ENCODE assay signal across 11 cellular contexts in genomic region chr7:100153713-100154519, GRCh38. TPM values are rescaled to one million over a fixed set of nuclear protein-coding genes. Genes with fewer than 3 reads are reported as not detected.
DNase-seq lines count a peak whose midpoint lies in the region; ATAC-seq and TF ChIP-seq lines count a peak whose summit lies in the region.
"Had no signal": no experiment of that assay in that cellular context is flagged by ENCODE, and none has a peak within 500 bp of the region (broad histone marks: within the 10 kb centered on the region; RNA-seq: fewer than 3 reads in every experiment).

No MANE protein-coding gene starts in this region.

- peak overlapping the region; percentile 32 to 91 (median 76) for H3K27ac Mint-ChIP-seq in CD14-positive monocyte
- H3K27ac Mint-ChIP-seq in activated naive CD8-positive, alpha-beta T cell = peak overlapping the region; percentile 66
- peak overlapping the region in 2 of 3 experiments; percentile 8 to 42 for H3K27ac Mint-ChIP-seq in nephron
- H3K27ac Mint-ChIP-seq in effector memory CD8-positive, alpha-beta T cell = no peak overlapping the region

- no peak for ATAC-seq in effector memory CD8-positive, alpha-beta T cell (replicated peaks)
- no peak for ATAC-seq in left lobe of liver
- ATAC-seq: lower lobe of right lung had no signal

- TF ChIP-seq CTCF in CD14-positive monocyte (IDR thresholded peaks at IDR 0.05) = no peak
- no peak for TF ChIP-seq CTCF in nephron (IDR thresholded peaks at IDR 0.05; ENCODE audit: unreplicated experiment in 3 of 3)
- TF ChIP-seq CTCF in spleen (IDR thresholded peaks at IDR 0.05 in 8 of 11, conservative IDR thresholded peaks at IDR 0.05 in 3 of 11) = no peak

- 79 to 90% (median 87%) methylated on average over 14 to 15 of the region's 15 CpGs for WGBS in spleen, 5 donors

- TF ChIP-seq POLR2A in spleen (IDR thresholded peaks at IDR 0.05) = no peak

- intact Hi-C loops in CD14-positive monocyte (cut with micrococcal nuclease) = no loop called here
- intact Hi-C loops in spleen (cut with DNase I; ENCODE audit: low total_unique reads) = no loop called here

- no peak overlapping the region for H3K4me3 ChIP-seq in spleen
- H3K4me3 ChIP-seq: lower lobe of right lung, MG63 had no signal

- peaks cover 0 to 72% (median 37%) of the 10 kb centered on the region in 6 donors for H3K36me3 ChIP-seq in spleen

- H3K36me3 Mint-ChIP-seq in CD14-positive monocyte (peaks cover 47 to 69% of the 10 kb centered on the region in 2 donors), nephron (ENCODE audit: low read depth) (peaks cover 27% of the 10 kb centered on the region)
- peaks cover 4% of the 10 kb centered on the region for H3K36me3 Mint-ChIP-seq in activated naive CD8-positive, alpha-beta T cell
- H3K36me3 Mint-ChIP-seq in effector memory CD8-positive, alpha-beta T cell (ENCODE audit: insufficient read depth) = peaks cover 52% of the 10 kb centered on the region

- DNase-seq in CD14-positive monocyte (ENCODE audit: low spot score) (no peak), HT-29 (ENCODE audit: low spot score) (peak; percentile 44), spleen (no peak), left lobe of liver (ENCODE audit: low spot score) (no peak)
- DNase-seq in effector memory CD8-positive, alpha-beta T cell = no peak
- no peak for DNase-seq in stimulated activated CD4-positive, alpha-beta T cell treated with anti-CD3 and anti-CD28 coated beads, Interleukin-1b, Interleukin-23, amount 100 ng/mL, for 48 hours
- DNase-seq: activated T-cell treated with anti-CD3 and anti-CD28 coated beads, Interleukin-2, amount 50 U/mL, for 1 hour; lower lobe of right lung; MG63 had no signal

- H3K27me3 ChIP-seq in spleen (replicated peaks in 1 of 7) = no peaks in the 10 kb centered on the region
- H3K27me3 ChIP-seq: MG63 had no signal

- H3K4me3 Mint-ChIP-seq in CD14-positive monocyte (no peak overlapping the region), nephron (peak overlapping the region in 2 of 3 experiments; percentile 19 to 43)
- H3K4me3 Mint-ChIP-seq in activated naive CD8-positive, alpha-beta T cell = no peak overlapping the region
- H3K4me3 Mint-ChIP-seq in effector memory CD8-positive, alpha-beta T cell = no peak overlapping the region

- peaks cover 0 to under 1% (median 0%) of the 10 kb centered on the region in 7 donors for H3K9me3 Mint-ChIP-seq in CD14-positive monocyte
- H3K9me3 Mint-ChIP-seq in activated naive CD8-positive, alpha-beta T cell (ENCODE audit: low read depth) = no peaks in the 10 kb centered on the region
- H3K9me3 Mint-ChIP-seq in nephron = no peaks in the 10 kb centered on the region
- no peaks in the 10 kb centered on the region for H3K9me3 Mint-ChIP-seq in effector memory CD8-positive, alpha-beta T cell

- peak overlapping the region in 3 of 8 donors; percentile 95 to 97 (median 97) for H3K27ac ChIP-seq in spleen
- H3K27ac ChIP-seq: lower lobe of right lung had no signal

- H3K4me1 Mint-ChIP-seq in CD14-positive monocyte (peaks cover 77% of the 10 kb centered on the region), nephron (peaks cover 20% of the 10 kb centered on the region)
- peaks cover 58% of the 10 kb centered on the region for H3K4me1 Mint-ChIP-seq in activated naive CD8-positive, alpha-beta T cell (ENCODE audit: low read depth)
- peaks cover 34 to 35% of the 10 kb centered on the region in 2 donors for H3K4me1 Mint-ChIP-seq in effector memory CD8-positive, alpha-beta T cell (ENCODE audit: low read depth in 2 of 2)

- H3K4me1 ChIP-seq in spleen = peaks cover 33 to 96% (median 84%) of the 10 kb centered on the region in 6 donors

- no peaks in the 10 kb centered on the region for H3K9me3 ChIP-seq in spleen
- H3K9me3 ChIP-seq: lower lobe of right lung, MG63 had no signal

- H3K27me3 Mint-ChIP-seq in CD14-positive monocyte (ENCODE audit: low read depth in 3 of 3) = peaks cover 0 to 1% (median 0%) of the 10 kb centered on the region in 3 donors
- H3K27me3 Mint-ChIP-seq in activated naive CD8-positive, alpha-beta T cell = no peaks in the 10 kb centered on the region
- no peaks in the 10 kb centered on the region for H3K27me3 Mint-ChIP-seq in nephron (ENCODE audit: low read depth)
- no peaks in the 10 kb centered on the region for H3K27me3 Mint-ChIP-seq in effector memory CD8-positive, alpha-beta T cell

RNA-seq across cellular contexts. Expression of gene TRAPPC14, which starts 4.6 kb away (rescaled TPM):
- 1 to 10 TPM; 1.0 to 1.6 TPM for polyA plus RNA-seq in CD14-positive monocyte
- total RNA-seq in HT-29 (2014; rRNA removed; shearing (Covaris generic)) = 22.5 and 27.8 TPM in 2 replicates
- total RNA-seq in spleen = 10 to 100 TPM; 33.0 to 68.7 (median 48.2) TPM
- 10 to 100 TPM; 33.0 to 54.5 (median 51.4) TPM for polyA plus RNA-seq in spleen
- total RNA-seq in left lobe of liver = 7.9 TPM

RNA-seq across cellular contexts. Expression of gene LAMTOR4, which starts 5.2 kb away (rescaled TPM):
- polyA plus RNA-seq in CD14-positive monocyte = 100 to 1,000 TPM; 621 to 754 TPM
- total RNA-seq in HT-29 (2014; rRNA removed; shearing (Covaris generic)) = 310 and 344 TPM in 2 replicates
- 100 to 1,000 TPM; 152 to 328 (median 187) TPM for total RNA-seq in spleen
- polyA plus RNA-seq in spleen = 100 to 1,000 TPM; 470 to 709 (median 574) TPM
- 40.9 TPM for total RNA-seq in left lobe of liver

RNA-seq across cellular contexts. Expression of gene GAL3ST4, which starts 14.5 kb away (rescaled TPM):
- polyA plus RNA-seq in CD14-positive monocyte = not detected
- total RNA-seq in HT-29 (2014; rRNA removed; shearing (Covaris generic)) = not detected in 2 replicates
- total RNA-seq in spleen = 1 to 10 TPM; 1.3 to 6.2 (median 3.0) TPM
- 1 to 10 TPM; 1.0 to 2.8 (median 1.1) TPM for polyA plus RNA-seq in spleen
- total RNA-seq in left lobe of liver = 0.35 TPM

RNA-seq across cellular contexts. Expression of gene GPC2, which starts 23.3 kb away (rescaled TPM):
- not detected for polyA plus RNA-seq in CD14-positive monocyte
- total RNA-seq in HT-29 (2014; rRNA removed; shearing (Covaris generic)) = 1.7 and 4.2 TPM in 2 replicates
- 1 to 10 TPM; 2.4 to 5.3 (median 4.5) TPM for total RNA-seq in spleen
- 1 to 10 TPM; 2.1 to 4.4 (median 4.2) TPM for polyA plus RNA-seq in spleen
- total RNA-seq in left lobe of liver = 0.18 TPM

RNA-seq across cellular contexts. Expression of gene STAG3, which starts 23.8 kb away (rescaled TPM):
- polyA plus RNA-seq in CD14-positive monocyte = under 1 TPM in 1 of 2 donors, not detected in 1; 0.39 TPM
- total RNA-seq in HT-29 (2014; rRNA removed; shearing (Covaris generic)) = 0.05 and 0.08 TPM in 2 replicates
- total RNA-seq in spleen = 10 to 100 TPM in 5 of 7 donors, 1 to 10 TPM in 2; 8.0 to 59.6 (median 31.4) TPM
- 100 to 1,000 TPM in 2 of 3 donors, 10 to 100 TPM in 1; 69.5 to 123 (median 104) TPM for polyA plus RNA-seq in spleen
- 3.1 TPM for total RNA-seq in left lobe of liver

Comparison
In these comparisons a context has a peak if more than half of its experiments do, and no peak if none do; other contexts are left out.
1. H3K27ac Mint-ChIP-seq: peak in CD14-positive monocyte (7 of 7), activated naive CD8-positive, alpha-beta T cell (single experiment) and nephron (2 of 3); none in effector memory CD8-positive, alpha-beta T cell (0 of 2).
2. H3K4me3 Mint-ChIP-seq: peak in nephron (2 of 3); none in CD14-positive monocyte (0 of 2), activated naive CD8-positive, alpha-beta T cell (single experiment) and effector memory CD8-positive, alpha-beta T cell (0 of 2).